8 cellular contexts compared by ENCODE assay signal in genomic region chr17:10697092-10698081, GRCh38. TPM values are rescaled to one million over a fixed set of nuclear protein-coding genes. Genes with fewer than 3 reads are reported as not detected.
A peak's percentile ranks its signal among the peaks of the same experiment; 100 is the strongest.
DNase-seq lines count a peak whose midpoint lies in the region; ATAC-seq and TF ChIP-seq lines count a peak whose summit lies in the region.

Gene ADPRM, plus strand, starts transcription at chr17:10697594. Its CDS starts 7,333 bp downstream, at chr17:10704927.
Gene SCO1, minus strand, starts transcription at chr17:10697533. Its CDS starts 26 bp downstream, at chr17:10697507.

- peak; percentile 87 to 95 (median 88) for DNase-seq in CD4-positive, CD25-positive, alpha-beta regulatory T cell
- DNase-seq in NCI-H774 (lab: John Stamatoyannopoulos, UW) (peak; percentile 78), dorsolateral prefrontal cortex (peak; percentile 90 to 98 (median 95))
- peak; percentile 89 to 92 for DNase-seq in activated CD4-positive, alpha-beta T cell treated with anti-CD3 and anti-CD28 coated beads, Interleukin-2, amount 50 U/mL, for 48 hours
- DNase-seq in stimulated activated CD4-positive, alpha-beta T cell treated with anti-CD3 and anti-CD28 coated beads, Interleukin-4, amount 100 ng/mL, for 24 hours: peak; percentile 93

- peaks cover 13% of the 10 kb centered on the region for H3K36me3 ChIP-seq in CD4-positive, CD25-positive, alpha-beta regulatory T cell (ENCODE audit: control insufficient read depth, insufficient read depth, low read length)
- H3K36me3 ChIP-seq in liver (ENCODE audit: control insufficient read depth in 4 of 4, insufficient read depth in 3 of 4, low read depth in 1 of 4, low read length in 3 of 4): peaks cover 0 to 20% (median 11%) of the 10 kb centered on the region in 4 donors

- intact Hi-C loops in dorsolateral prefrontal cortex (cut with DNase I): no loop called here

- H3K4me3 Mint-ChIP-seq in CD4-positive, CD25-positive, alpha-beta regulatory T cell: peak within 1 kb of the TSS; percentile 95 to 100 (median 97)

- H3K4me3 ChIP-seq in CD4-positive, CD25-positive, alpha-beta regulatory T cell (ENCODE audit: low read depth, low read length): peak within 1 kb of the TSS; percentile 99
- H3K4me3 ChIP-seq in dorsolateral prefrontal cortex: peak within 1 kb of the TSS; percentile 64 to 99 (median 94)
- H3K4me3 ChIP-seq in liver (ENCODE audit: low read depth in 1 of 3, low read length in 3 of 3): peak within 1 kb of the TSS; percentile 81 to 95 (median 87)

- H3K27me3 ChIP-seq in CD4-positive, CD25-positive, alpha-beta regulatory T cell (ENCODE audit: control insufficient read depth, insufficient read depth, low read length): no peaks in the 10 kb centered on the region
- H3K27me3 ChIP-seq in dorsolateral prefrontal cortex (no peaks in the 10 kb centered on the region), liver (ENCODE audit: control insufficient read depth in 4 of 4, insufficient read depth in 4 of 4, low read length in 3 of 4) (no peaks in the 10 kb centered on the region)

- no peaks in the 10 kb centered on the region for H3K9me3 ChIP-seq in CD4-positive, CD25-positive, alpha-beta regulatory T cell (ENCODE audit: control insufficient read depth in 2 of 2, low read length in 2 of 2)
- no peaks in the 10 kb centered on the region for H3K9me3 ChIP-seq in liver (ENCODE audit: control insufficient read depth in 4 of 4, low read length in 3 of 4)

- peak in 1 of 2 donors; percentile 64 for TF ChIP-seq RAD21 in liver (IDR thresholded peaks at IDR 0.05)

- H3K4me1 ChIP-seq in CD4-positive, CD25-positive, alpha-beta regulatory T cell (ENCODE audit: control insufficient read depth, insufficient read depth, low read length, poor library complexity, severe bottlenecking): peaks cover 43% of the 10 kb centered on the region
- peaks cover 7 to 19% (median 12%) of the 10 kb centered on the region in 4 donors for H3K4me1 ChIP-seq in liver (ENCODE audit: control insufficient read depth in 4 of 4, insufficient read depth in 4 of 4, low read length in 3 of 4)

- H3K27ac Mint-ChIP-seq in CD4-positive, CD25-positive, alpha-beta regulatory T cell: peak within 1 kb of the TSS; percentile 95 to 98 (median 96)

- peak within 1 kb of the TSS; percentile 91 for H3K27ac ChIP-seq in CD4-positive, CD25-positive, alpha-beta regulatory T cell (ENCODE audit: insufficient read depth, low read length, poor library complexity, severe bottlenecking)
- H3K27ac ChIP-seq in dorsolateral prefrontal cortex (peak within 1 kb of the TSS in 57 of 59 donors; percentile 33 to 95 (median 85)), liver (ENCODE audit: low read depth in 1 of 2, low read length in 2 of 2) (peak within 1 kb of the TSS; percentile 90 to 94)

- peak within 1 kb of the TSS; percentile 89 to 98 for H3K9ac ChIP-seq in liver (ENCODE audit: low read depth in 1 of 2, low read length in 2 of 2)

- H3K36me3 Mint-ChIP-seq in CD4-positive, CD25-positive, alpha-beta regulatory T cell: peaks cover 19% of the 10 kb centered on the region

- H3K27me3 Mint-ChIP-seq in CD4-positive, CD25-positive, alpha-beta regulatory T cell: no peaks in the 10 kb centered on the region

- peak; percentile 98 for ATAC-seq in CD4-positive, CD25-positive, alpha-beta regulatory T cell (ENCODE audit: low read depth in 2 of 2)
- ATAC-seq in GM19372 (IDR thresholded peaks at IDR 0.05; ENCODE audit: low read depth, unreplicated experiment) (peak; percentile 90), HG03558 (IDR thresholded peaks at IDR 0.05; ENCODE audit: extremely low read depth, unreplicated experiment) (peak; percentile 88)

- under 1% methylated on average over 84 of the region's 84 CpGs for WGBS in liver

- TF ChIP-seq CTCF in dorsolateral prefrontal cortex (IDR thresholded peaks at IDR 0.05 in 54 of 56, conservative IDR thresholded peaks at IDR 0.05 in 2 of 56; ENCODE audit: low read depth in 1 of 56, partially characterized antibody in 56 of 56): peak; percentile 31 to 80 (median 61)
- TF ChIP-seq CTCF in liver (IDR thresholded peaks at IDR 0.05; ENCODE audit: low read depth, low read length, missing input control): peak; percentile 25

- H3K4me1 Mint-ChIP-seq in CD4-positive, CD25-positive, alpha-beta regulatory T cell: peaks cover 30 to 71% (median 58%) of the 10 kb centered on the region in 4 donors

- no peaks in the 10 kb centered on the region for H3K9me3 Mint-ChIP-seq in CD4-positive, CD25-positive, alpha-beta regulatory T cell

TF ChIP-seq in liver, 16 proteins besides CTCF, POLR2A, EP300 and RAD21:
- TF ChIP-seq GABPA (IDR thresholded peaks at IDR 0.05 in 1 of 2, conservative IDR thresholded peaks at IDR 0.05 in 1 of 2) (peak; percentile 92 to 97), REST (IDR thresholded peaks at IDR 0.05) (no peak), ATF3 (IDR thresholded peaks at IDR 0.05) (no peak), JUND (IDR thresholded peaks at IDR 0.05) (no peak), NR2F2 (IDR thresholded peaks at IDR 0.05) (peak; percentile 55), MAX (IDR thresholded peaks at IDR 0.05) (peak; percentile 70), HNF4A (conservative IDR thresholded peaks at IDR 0.05) (peak in 1 of 2 donors; percentile 17), TAF1 (conservative IDR thresholded peaks at IDR 0.05) (peak; percentile 84), FOXA1 (IDR thresholded peaks at IDR 0.05) (no peak), YY1 (IDR thresholded peaks at IDR 0.05) (peak; percentile 67), ZBTB33 (IDR thresholded peaks at IDR 0.05) (no peak), RXRA (IDR thresholded peaks at IDR 0.05) (peak; percentile 31), EGR1 (IDR thresholded peaks at IDR 0.05; ENCODE audit: low read depth in 2 of 2) (peak in 1 of 2 donors; percentile 66), FOXA2 (IDR thresholded peaks at IDR 0.05) (no peak), SP1 (IDR thresholded peaks at IDR 0.05) (peak; percentile 57), HNF4G (IDR thresholded peaks at IDR 0.05) (no peak)

RNA-seq across cellular contexts. Expression of gene ADPRM, which starts in this region (rescaled TPM):
- 25.1 TPM for total RNA-seq in CD4-positive, CD25-positive, alpha-beta regulatory T cell
- 10 to 100 TPM; 41.7 to 58.6 (median 52.4) TPM for polyA plus RNA-seq in CD4-positive, CD25-positive, alpha-beta regulatory T cell
- total RNA-seq in dorsolateral prefrontal cortex: 10 to 100 TPM in 55 of 120 experiments, 1 to 10 TPM in 65; 4.4 to 14.2 (median 9.8) TPM
- total RNA-seq in liver: 1 to 10 TPM; 5.5 to 7.9 TPM
- polyA plus RNA-seq in liver: 10 to 100 TPM in 1 of 2 donors, 1 to 10 TPM in 1; 3.7 to 10.8 TPM

RNA-seq across cellular contexts. Expression of gene SCO1, which starts in this region (rescaled TPM):
- 15.0 TPM for total RNA-seq in CD4-positive, CD25-positive, alpha-beta regulatory T cell
- 10 to 100 TPM; 14.7 to 17.5 (median 16.1) TPM for polyA plus RNA-seq in CD4-positive, CD25-positive, alpha-beta regulatory T cell
- total RNA-seq in dorsolateral prefrontal cortex (10 to 100 TPM; 16.9 to 39.9 (median 23.3) TPM), liver (10 to 100 TPM; 19.7 to 26.0 TPM)
- 10 to 100 TPM; 18.0 to 33.2 TPM for polyA plus RNA-seq in liver

Comparison
In these comparisons a context has a peak if more than half of its experiments do, and no peak if none do; other contexts are left out.
1. Peak in every context shown above with its lines: DNase-seq, ATAC-seq, H3K4me3 ChIP-seq and H3K27ac ChIP-seq.